In genomic region chr6:57313711-57314471, GRCh38 we compare ENCODE assay signal across 10 cellular contexts. TPM values are rescaled to one million over a fixed set of nuclear protein-coding genes. Genes with fewer than 3 reads are reported as not detected.
DNase-seq lines count a peak whose midpoint lies in the region; ATAC-seq and TF ChIP-seq lines count a peak whose summit lies in the region.
"Had no signal": no experiment of that assay in that cellular context is flagged by ENCODE, and none has a peak within 500 bp of the region (broad histone marks: within the 10 kb centered on the region; RNA-seq: fewer than 3 reads in every experiment).

No MANE protein-coding gene starts in this region.

- no peak for TF ChIP-seq EP300 in tibial nerve (IDR thresholded peaks at IDR 0.05)

- intact Hi-C loops in body of pancreas (cut with DNase I), result loop anchor here (5.0 kb wide), 1 partner anchor 407 kb away; no protein-coding TSS in a partner anchor

- no peaks in the 10 kb centered on the region for H3K9me3 ChIP-seq in muscle layer of duodenum (ENCODE audit: control insufficient read depth in 1 of 2, low read length in 2 of 2)
- no peaks in the 10 kb centered on the region for H3K9me3 ChIP-seq in body of pancreas
- no peaks in the 10 kb centered on the region for H3K9me3 ChIP-seq in tibial nerve

- ATAC-seq in body of pancreas (no peak), GM19351 (IDR thresholded peaks at IDR 0.05; ENCODE audit: unreplicated experiment) (no peak)
- ATAC-seq: left lobe of liver had no signal

- TF ChIP-seq CTCF in body of pancreas (IDR thresholded peaks at IDR 0.05) (no peak), tibial nerve (IDR thresholded peaks at IDR 0.05) (no peak)

- DNase-seq in LHCN-M2 (ENCODE audit: low read depth) (peak; percentile 99), dermis blood vessel endothelial cell (peak; percentile 89), body of pancreas (no peak), tibial nerve (ENCODE audit: low spot score in 2 of 2) (no peak)
- no peak for DNase-seq in NK-92 treated with Interleukin-12 subunit alpha and Interleukin-12 subunit beta, amount 100 ng/mL, for 24 hours (lab: John Stamatoyannopoulos, UW)
- DNase-seq: activated T-cell treated with anti-CD3 and anti-CD28 coated beads, Interleukin-2, amount 50 U/mL, for 48 hours had no signal

- H3K27ac ChIP-seq in ACC112 (ENCODE audit: low read depth, low read length), result peak overlapping the region; percentile 97
- H3K27ac ChIP-seq in muscle layer of duodenum (ENCODE audit: low read length), result peak overlapping the region; percentile 83
- H3K27ac ChIP-seq in body of pancreas, result no peak overlapping the region
- peak overlapping the region in 2 of 4 donors; percentile 47 to 64 for H3K27ac ChIP-seq in tibial nerve

- H3K36me3 ChIP-seq in ACC112 (ENCODE audit: insufficient read depth, low read length) (no peaks in the 10 kb centered on the region), muscle layer of duodenum (ENCODE audit: control insufficient read depth in 1 of 2, insufficient read depth in 2 of 2, low read length in 2 of 2) (peaks cover 0 to 10% of the 10 kb centered on the region in 2 donors), body of pancreas (replicated peaks in 1 of 2; ENCODE audit: insufficient read depth in 1 of 2, low read depth in 2 of 2) (no peaks in the 10 kb centered on the region), tibial nerve (no peaks in the 10 kb centered on the region)

- TF ChIP-seq POLR2A in body of pancreas (IDR thresholded peaks at IDR 0.05), result no peak
- TF ChIP-seq POLR2A in tibial nerve (IDR thresholded peaks at IDR 0.05), result no peak

- peak overlapping the region; percentile 42 for H3K4me3 ChIP-seq in ACC112 (ENCODE audit: low read depth, low read length)
- no peak overlapping the region for H3K4me3 ChIP-seq in muscle layer of duodenum (ENCODE audit: low read depth in 1 of 2, low read length in 2 of 2)
- no peak overlapping the region for H3K4me3 ChIP-seq in body of pancreas
- no peak overlapping the region for H3K4me3 ChIP-seq in tibial nerve

- peak overlapping the region; percentile 16 for H2AFZ ChIP-seq in ACC112 (ENCODE audit: low read length, unreplicated experiment)

- peaks cover 14% of the 10 kb centered on the region for H3K79me2 ChIP-seq in ACC112 (ENCODE audit: control insufficient read depth, insufficient read depth, low read length, unreplicated experiment)

- WGBS in body of pancreas, 2 donors, result 43 to 56% methylated on average over 11 to 12 of the region's 12 CpGs
- WGBS in tibial nerve, 2 donors, result 68 to 71% methylated on average over 12 of the region's 12 CpGs

- H3K4me1 ChIP-seq in ACC112 (ENCODE audit: control insufficient read depth, insufficient read depth, low read length, unreplicated experiment) (peaks cover 43% of the 10 kb centered on the region), muscle layer of duodenum (ENCODE audit: control insufficient read depth in 1 of 2, insufficient read depth in 2 of 2, low read length in 2 of 2) (peaks cover 4 to 12% of the 10 kb centered on the region in 2 donors), body of pancreas (peaks cover 5% of the 10 kb centered on the region), tibial nerve (peaks cover 0 to 13% (median 6%) of the 10 kb centered on the region in 4 donors)

- H3K27me3 ChIP-seq in ACC112 (ENCODE audit: insufficient read depth, low read length) (no peaks in the 10 kb centered on the region), muscle layer of duodenum (ENCODE audit: low read depth, low read length) (no peaks in the 10 kb centered on the region), body of pancreas (no peaks in the 10 kb centered on the region), tibial nerve (no peaks in the 10 kb centered on the region)

RNA-seq across cellular contexts. Expression of gene PRIM2, which starts 3.5 kb away (rescaled TPM):
- total RNA-seq in LHCN-M2 (2014; rRNA removed) (43.6 and 43.7 TPM in 2 replicates), dermis blood vessel endothelial cell (16.2 and 22.4 TPM in 2 replicates), body of pancreas (1 to 10 TPM; 5.3 to 5.4 TPM), tibial nerve (10 to 100 TPM in 2 of 4 donors, 1 to 10 TPM in 2; 8.4 to 12.9 (median 10.0) TPM)
- 10.6 TPM for polyA plus RNA-seq in LHCN-M2 (2012)

Comparison
In these comparisons a context has a peak if more than half of its experiments do, and no peak if none do; other contexts are left out.
1. H3K27ac ChIP-seq: peak in ACC112 (single experiment) and muscle layer of duodenum (single experiment); none in body of pancreas (0 of 4).
2. DNase-seq: peak in LHCN-M2 (single experiment) and dermis blood vessel endothelial cell (single experiment); none in body of pancreas (0 of 4), NK-92 treated with Interleukin-12 subunit alpha and Interleukin-12 subunit beta, amount 100 ng/mL, for 24 hours (single experiment) and tibial nerve (0 of 2).